ENCODE assay signal across 13 cellular contexts in genomic region chr2:12613137-12613912, GRCh38.
DNase-seq lines count a peak whose midpoint lies in the region; ATAC-seq and TF ChIP-seq lines count a peak whose summit lies in the region.
"Had no signal": no experiment of that assay in that cellular context is flagged by ENCODE, and none has a peak within 500 bp of the region (broad histone marks: within the 10 kb centered on the region; RNA-seq: fewer than 3 reads in every experiment).

No MANE protein-coding gene starts in this region.

- H3K27me3 Mint-ChIP-seq in T-helper 17 cell, result no peaks in the 10 kb centered on the region
- H3K27me3 Mint-ChIP-seq: progenitor cell of endocrine pancreas; stimulated activated naive CD8-positive, alpha-beta T cell treated with anti-CD3 and anti-CD28 coated beads, Interleukin-15, amount 100 ng/mL, for 72 hours had no signal

- no peak overlapping the region for H3K4me3 Mint-ChIP-seq in T-helper 17 cell
- H3K4me3 Mint-ChIP-seq: stimulated activated naive CD8-positive, alpha-beta T cell treated with anti-CD3 and anti-CD28 coated beads, Interleukin-15, amount 100 ng/mL, for 72 hours had no signal

- TF ChIP-seq CTCF in GM13976 (IDR thresholded peaks at IDR 0.05; ENCODE audit: borderline replicate concordance, control extremely low read depth, extremely low read depth, insufficient read depth, missing control alignments), result no peak

- peak; percentile 64 for ATAC-seq in HG03342 (IDR thresholded peaks at IDR 0.05; ENCODE audit: unreplicated experiment)
- no peak for ATAC-seq in T-helper 17 cell
- ATAC-seq in GM19452 (IDR thresholded peaks at IDR 0.05; ENCODE audit: unreplicated experiment), result no peak
- ATAC-seq in HG02610 (IDR thresholded peaks at IDR 0.05; ENCODE audit: unreplicated experiment), result no peak
- ATAC-seq: stimulated activated naive CD8-positive, alpha-beta T cell treated with anti-CD3 and anti-CD28 coated beads, Interleukin-15, amount 100 ng/mL, for 72 hours had no signal

- peak overlapping the region; percentile 34 for H3K27ac Mint-ChIP-seq in T-helper 17 cell
- H3K27ac Mint-ChIP-seq: progenitor cell of endocrine pancreas; stimulated activated naive CD8-positive, alpha-beta T cell treated with anti-CD3 and anti-CD28 coated beads, Interleukin-15, amount 100 ng/mL, for 72 hours had no signal

- peaks cover 3% of the 10 kb centered on the region for H3K36me3 Mint-ChIP-seq in T-helper 17 cell (ENCODE audit: low read depth)

- peak; percentile 58 for DNase-seq in Caki2 (ENCODE audit: low read depth)
- no peak for DNase-seq in T-helper 17 cell
- peak; percentile 93 for DNase-seq in left kidney (ENCODE audit: low read depth, low spot score)
- no peak for DNase-seq in GM13976 (ENCODE audit: low spot score)
- no peak for DNase-seq in KG1 (lab: John Stamatoyannopoulos, UW)
- DNase-seq: erythroblast; stimulated activated CD4-positive, alpha-beta T cell treated with anti-CD3 and anti-CD28 coated beads, Interleukin-4, amount 100 ng/mL, for 24 hours; stimulated activated naive CD8-positive, alpha-beta T cell treated with anti-CD3 and anti-CD28 coated beads, Interleukin-15, amount 100 ng/mL, for 72 hours; T-helper 1 cell had no signal

- peaks cover 4% of the 10 kb centered on the region for H3K9me3 ChIP-seq in T-helper 17 cell (ENCODE audit: control insufficient read depth, low read length, poor library complexity, severe bottlenecking)

- peaks cover 20% of the 10 kb centered on the region for H3K4me1 Mint-ChIP-seq in T-helper 17 cell

- in situ Hi-C loops in Caki2 (cut with HindIII; ENCODE audit: low pct_unique_long_range_greater_than_20kb, low sequenced_read_pairs) (no loop called here), GM13976 (cut with MboI; ENCODE audit: low sequenced_read_pairs, unreplicated experiment) (no loop called here)

Comparison
In these comparisons a context has a peak if more than half of its experiments do, and no peak if none do; other contexts are left out.
1. DNase-seq: peak in Caki2 (single experiment) and left kidney (single experiment); none in T-helper 17 cell (0 of 3), GM13976 (single experiment) and KG1 (single experiment).